15 cellular contexts compared by ENCODE assay signal in the genomic region with DNA sequence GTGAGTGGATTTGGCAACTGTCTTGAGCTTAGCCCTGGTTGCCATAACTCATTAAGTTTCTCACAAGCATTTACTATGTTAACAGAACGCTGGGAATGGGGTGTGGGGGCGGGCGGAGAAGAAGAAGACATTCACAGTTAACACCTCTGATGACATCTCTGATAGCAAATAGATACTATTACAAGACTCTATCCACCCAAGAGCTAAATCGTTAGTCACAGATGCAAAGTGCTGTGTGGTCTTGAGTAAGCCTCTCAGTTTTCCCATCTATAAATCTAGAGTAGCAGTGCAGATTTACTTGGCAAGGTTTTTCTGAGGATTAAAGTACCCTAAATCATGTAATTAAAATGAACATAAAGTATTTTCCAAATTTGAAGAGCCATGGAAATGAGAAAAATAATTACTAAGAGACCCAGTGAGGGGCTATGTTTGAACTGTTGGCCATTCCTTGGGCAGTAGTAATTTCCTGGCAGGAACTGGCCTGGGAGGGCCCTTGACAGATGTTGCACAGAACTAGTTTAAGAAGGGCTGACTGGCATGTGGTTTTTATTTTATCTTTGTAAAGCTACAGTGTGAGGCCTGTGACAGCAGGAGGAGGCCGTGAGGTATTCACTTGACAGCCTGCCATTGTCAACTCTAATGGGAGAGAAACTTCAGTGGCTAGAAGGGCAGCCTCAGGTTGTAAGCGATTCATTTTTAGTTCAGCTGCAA. TPM values are rescaled to one million over a fixed set of nuclear protein-coding genes. Genes with fewer than 3 reads are reported as not detected.
A peak's percentile ranks its signal among the peaks of the same experiment; 100 is the strongest.
DNase-seq lines count a peak whose midpoint lies in the region; ATAC-seq and TF ChIP-seq lines count a peak whose summit lies in the region.
"Had no signal": no experiment of that assay in that cellular context is flagged by ENCODE, and none has a peak within 500 bp of the region (broad histone marks: within the 10 kb centered on the region; RNA-seq: fewer than 3 reads in every experiment).

No MANE protein-coding gene starts in this region.

- H3K9me3 ChIP-seq in gastroesophageal sphincter = no peaks in the 10 kb centered on the region

- no peak for TF ChIP-seq CTCF in gastroesophageal sphincter (IDR thresholded peaks at IDR 0.05)
- peak; percentile 1 for TF ChIP-seq CTCF in retinal pigment epithelial cell (conservative IDR thresholded peaks at IDR 0.05; ENCODE audit: low read depth, low read length)

- H3K36me3 ChIP-seq in gastroesophageal sphincter = no peaks in the 10 kb centered on the region

- H3K4me3 ChIP-seq in gastroesophageal sphincter (no peak overlapping the region), retinal pigment epithelial cell (ENCODE audit: low read length) (no peak overlapping the region)
- H3K4me3 ChIP-seq: GM23338 had no signal

- no peak overlapping the region for H3K27ac ChIP-seq in gastroesophageal sphincter
- H3K27ac ChIP-seq: RWPE1 had no signal

- TF ChIP-seq POLR2A in gastroesophageal sphincter (IDR thresholded peaks at IDR 0.05) = no peak

- no peaks in the 10 kb centered on the region for H3K27me3 ChIP-seq in gastroesophageal sphincter

- no peak for TF ChIP-seq EP300 in gastroesophageal sphincter (IDR thresholded peaks at IDR 0.05)

- DNase-seq in GM04503 (ENCODE audit: low read depth) = peak; percentile 64
- DNase-seq in retinal pigment epithelial cell (ENCODE audit: low read depth) = no peak
- DNase-seq in stimulated activated CD4-positive, alpha-beta T cell treated with anti-CD3 and anti-CD28 coated beads, Interleukin-2, amount 100 ng/mL, for 48 hours = no peak
- DNase-seq in NOMO-1 treated with DMSO at 0.1 percent for 48 hours (lab: John Stamatoyannopoulos, UW; ENCODE audit: unreplicated experiment) = no peak
- DNase-seq: activated naive CD8-positive, alpha-beta T cell treated with anti-CD3 and anti-CD28 coated beads, Interleukin-2, amount 50 U/mL, for 24 hours; CD8-positive, alpha-beta T cell; natural killer cell; NCI-H2107 had no signal

- 38 to 63% methylated on average over 5 to 6 of the region's 6 CpGs for WGBS in gastroesophageal sphincter (ENCODE audit: low coverage in 1 of 2), 2 donors

- peak; percentile 94 for ATAC-seq in SK-N-SH treated with all-trans-retinoic acid at 6 μM for 48 hours
- ATAC-seq in gastroesophageal sphincter = peak; percentile 25
- ATAC-seq in GM21526 (IDR thresholded peaks at IDR 0.05; ENCODE audit: low FRiP score, unreplicated experiment) = no peak
- no peak for ATAC-seq in GM18519 (IDR thresholded peaks at IDR 0.05; ENCODE audit: low FRiP score, unreplicated experiment)
- ATAC-seq: activated naive CD8-positive, alpha-beta T cell treated with anti-CD3 and anti-CD28 coated beads, Interleukin-2, amount 50 U/mL, for 24 hours; CD8-positive, alpha-beta T cell; GM23338; HepG2; natural killer cell had no signal

- H3K4me1 ChIP-seq in gastroesophageal sphincter = no peaks in the 10 kb centered on the region

TF ChIP-seq in SK-N-SH treated with all-trans-retinoic acid at 6 μM for 48 hours, 23 proteins besides CTCF, POLR2A, EP300 and RAD21:
- TF ChIP-seq ZNF70 (CRISPR knock-in tag; IDR thresholded peaks at IDR 0.05) (no peak), GLIS3 (CRISPR knock-in tag; IDR thresholded peaks at IDR 0.05) (no peak), ZNF565 (CRISPR knock-in tag; conservative IDR thresholded peaks at IDR 0.05; ENCODE audit: low read depth) (no peak), ZFP3 (CRISPR knock-in tag; IDR thresholded peaks at IDR 0.05) (no peak), ISL1 (CRISPR knock-in tag; IDR thresholded peaks at IDR 0.05) (no peak), RARB (CRISPR knock-in tag; IDR thresholded peaks at IDR 0.05) (peak; percentile 16; the same call in 1 of the 2 replicates)

RNA-seq across cellular contexts. Expression of a gene that starts 58.7 kb away (rescaled TPM):
- not detected for total RNA-seq in gastroesophageal sphincter
- total RNA-seq: CD8-positive, alpha-beta T cell; GM23338; HepG2; natural killer cell had no signal

Comparison
In these comparisons a context has a peak if more than half of its experiments do, and no peak if none do; other contexts are left out.
1. ATAC-seq: peak in SK-N-SH treated with all-trans-retinoic acid at 6 μM for 48 hours (single experiment) and gastroesophageal sphincter (single experiment); none in GM21526 (single experiment) and GM18519 (single experiment).